15 cellular contexts compared by ENCODE assay signal in the genomic region with DNA sequence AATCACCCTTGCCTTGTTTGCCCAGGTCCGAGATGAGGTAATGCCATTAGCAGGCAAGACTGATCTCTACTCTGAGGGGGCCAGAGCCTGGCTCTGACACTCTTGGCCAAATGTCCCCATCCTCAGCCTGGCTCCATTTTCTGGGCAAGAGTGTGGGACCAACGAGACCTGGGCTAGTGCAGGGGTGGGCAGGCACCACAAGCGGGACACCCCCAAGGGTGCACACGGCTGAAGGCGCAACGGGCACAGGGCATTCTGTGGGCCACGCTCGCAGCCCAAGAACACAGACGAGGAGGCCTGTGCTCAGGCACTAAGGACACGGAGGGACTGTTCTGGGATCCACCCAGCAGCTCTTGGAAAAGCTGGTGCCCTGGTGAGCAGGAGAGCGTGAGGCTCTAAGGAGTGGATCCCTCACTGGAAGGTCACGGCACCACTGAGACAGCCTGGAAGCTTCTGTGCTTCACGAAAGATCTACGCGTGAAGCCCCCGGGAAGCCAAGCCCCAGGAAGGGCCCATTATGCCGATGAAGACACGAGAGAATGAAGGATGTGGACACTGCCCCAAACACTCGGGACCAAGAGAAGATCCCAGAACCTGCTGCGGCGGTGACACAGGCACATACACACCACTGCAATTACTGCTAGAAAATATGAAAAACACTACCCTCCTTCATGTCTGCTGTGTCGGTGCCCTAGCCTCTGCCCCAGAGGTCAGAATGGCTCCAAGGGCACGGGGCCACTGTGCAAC.
DNase-seq lines count a peak whose midpoint lies in the region; ATAC-seq and TF ChIP-seq lines count a peak whose summit lies in the region.
"Had no signal": no experiment of that assay in that cellular context is flagged by ENCODE, and none has a peak within 500 bp of the region (broad histone marks: within the 10 kb centered on the region; RNA-seq: fewer than 3 reads in every experiment).

No MANE protein-coding gene starts in this region.

- TF ChIP-seq CTCF in coronary artery (IDR thresholded peaks at IDR 0.05) (no peak), neural crest cell (conservative IDR thresholded peaks at IDR 0.05) (no peak), vagina (IDR thresholded peaks at IDR 0.05) (no peak)

- peak; percentile 55 for DNase-seq in cardiac septum (ENCODE audit: low spot score)
- no peak for DNase-seq in left ventricle myocardium superior
- peak; percentile 67 for DNase-seq in coronary artery (ENCODE audit: low spot score)
- no peak for DNase-seq in neural crest cell (ENCODE audit: low read depth, low spot score)
- peak in 1 of 2 donors; percentile 83 for DNase-seq in vagina (ENCODE audit: extremely low spot score in 2 of 2)
- DNase-seq in stimulated activated CD4-positive, alpha-beta T cell treated with anti-CD3 and anti-CD28 coated beads, Interleukin-2, amount 100 ng/mL, for 48 hours, result no peak
- DNase-seq in amygdala (lab: John Stamatoyannopoulos, UW), result no peak
- DNase-seq in natural killer cell treated with Interleukin-12 subunit alpha and Interleukin-12 subunit beta and Interleukin-15 and Interleukin-18, amount 100 ng/mL, for 72 hours (ENCODE audit: low spot score), result no peak
- DNase-seq: activated B cell treated with CpG ODN at 0.5 μM for 24 hours; activated naive CD4-positive, alpha-beta T cell treated with Interleukin-2 at 50 U/mL for 16 hours; brain microvascular endothelial cell; NCI-H1048; NCI-H2081 treated with DMSO at 0.1 percent for 48 hours; right cardiac atrium had no signal

- peaks cover 68% of the 10 kb centered on the region for H3K4me1 Mint-ChIP-seq in neural crest cell
- H3K4me1 Mint-ChIP-seq in natural killer cell treated with Interleukin-12 subunit alpha and Interleukin-12 subunit beta and Interleukin-15 and Interleukin-18, amount 100 ng/mL, for 72 hours (ENCODE audit: low read depth in 2 of 2), result peaks cover 78% of the 10 kb centered on the region in 2 donors

- H3K9me3 ChIP-seq in vagina, result peaks cover 3% of the 10 kb centered on the region

- no peak overlapping the region for H3K4me3 Mint-ChIP-seq in neural crest cell
- no peak overlapping the region for H3K4me3 Mint-ChIP-seq in natural killer cell treated with Interleukin-12 subunit alpha and Interleukin-12 subunit beta and Interleukin-15 and Interleukin-18, amount 100 ng/mL, for 72 hours
- H3K4me3 Mint-ChIP-seq: activated B cell treated with CpG ODN at 0.5 μM for 24 hours had no signal

- no peaks in the 10 kb centered on the region for H3K27me3 Mint-ChIP-seq in neural crest cell (ENCODE audit: low read depth)
- no peaks in the 10 kb centered on the region for H3K27me3 Mint-ChIP-seq in natural killer cell treated with Interleukin-12 subunit alpha and Interleukin-12 subunit beta and Interleukin-15 and Interleukin-18, amount 100 ng/mL, for 72 hours

- no peaks in the 10 kb centered on the region for H3K36me3 ChIP-seq in vagina
- H3K36me3 ChIP-seq: brain microvascular endothelial cell, tibial nerve had no signal

- H3K36me3 Mint-ChIP-seq in neural crest cell (ENCODE audit: low read depth), result peaks cover 8% of the 10 kb centered on the region
- H3K36me3 Mint-ChIP-seq in natural killer cell treated with Interleukin-12 subunit alpha and Interleukin-12 subunit beta and Interleukin-15 and Interleukin-18, amount 100 ng/mL, for 72 hours, result peaks cover 4% of the 10 kb centered on the region

- ATAC-seq in left ventricle myocardium superior, result no peak
- ATAC-seq in natural killer cell treated with Interleukin-12 subunit alpha and Interleukin-12 subunit beta and Interleukin-15 and Interleukin-18, amount 100 ng/mL, for 72 hours, result no peak
- ATAC-seq: right cardiac atrium had no signal

- H3K27me3 ChIP-seq in vagina, result no peaks in the 10 kb centered on the region
- H3K27me3 ChIP-seq: brain microvascular endothelial cell, tibial nerve had no signal

- H3K9me3 Mint-ChIP-seq in neural crest cell, result peaks cover 4% of the 10 kb centered on the region
- H3K9me3 Mint-ChIP-seq in natural killer cell treated with Interleukin-12 subunit alpha and Interleukin-12 subunit beta and Interleukin-15 and Interleukin-18, amount 100 ng/mL, for 72 hours, result peaks cover 1% of the 10 kb centered on the region

- H3K4me3 ChIP-seq in coronary artery (no peak overlapping the region), vagina (no peak overlapping the region)
- H3K4me3 ChIP-seq: tibial nerve had no signal

- H3K27ac Mint-ChIP-seq in neural crest cell (ENCODE audit: unreplicated experiment), result peak overlapping the region; percentile 71
- peak overlapping the region in 1 of 2 donors; percentile 78 for H3K27ac Mint-ChIP-seq in natural killer cell treated with Interleukin-12 subunit alpha and Interleukin-12 subunit beta and Interleukin-15 and Interleukin-18, amount 100 ng/mL, for 72 hours
- H3K27ac Mint-ChIP-seq: activated B cell treated with CpG ODN at 0.5 μM for 24 hours had no signal

- no peak overlapping the region for H3K27ac ChIP-seq in coronary artery
- H3K27ac ChIP-seq in vagina, result peak overlapping the region; percentile 84
- H3K27ac ChIP-seq: brain microvascular endothelial cell had no signal

- TF ChIP-seq POLR2A in vagina (IDR thresholded peaks at IDR 0.05), result no peak

- H3K4me1 ChIP-seq in vagina, result peaks cover 67% of the 10 kb centered on the region

- intact Hi-C loops in cardiac septum (cut with DNase I), result no loop called here
- intact Hi-C loops in left ventricle myocardium superior (cut with micrococcal nuclease), result no loop called here
- intact Hi-C loops in vagina (cut with DNase I), result no loop called here

Comparison
In these comparisons a context has a peak if more than half of its experiments do, and no peak if none do; other contexts are left out.
1. DNase-seq: peak in cardiac septum (single experiment) and coronary artery (single experiment); none in left ventricle myocardium superior (single experiment), neural crest cell (single experiment), stimulated activated CD4-positive, alpha-beta T cell treated with anti-CD3 and anti-CD28 coated beads, Interleukin-2, amount 100 ng/mL, for 48 hours (0 of 2), amygdala (0 of 56) and natural killer cell treated with Interleukin-12 subunit alpha and Interleukin-12 subunit beta and Interleukin-15 and Interleukin-18, amount 100 ng/mL, for 72 hours (single experiment).